Comparison of ENCODE assay signal across 9 cellular contexts in the genomic region with DNA sequence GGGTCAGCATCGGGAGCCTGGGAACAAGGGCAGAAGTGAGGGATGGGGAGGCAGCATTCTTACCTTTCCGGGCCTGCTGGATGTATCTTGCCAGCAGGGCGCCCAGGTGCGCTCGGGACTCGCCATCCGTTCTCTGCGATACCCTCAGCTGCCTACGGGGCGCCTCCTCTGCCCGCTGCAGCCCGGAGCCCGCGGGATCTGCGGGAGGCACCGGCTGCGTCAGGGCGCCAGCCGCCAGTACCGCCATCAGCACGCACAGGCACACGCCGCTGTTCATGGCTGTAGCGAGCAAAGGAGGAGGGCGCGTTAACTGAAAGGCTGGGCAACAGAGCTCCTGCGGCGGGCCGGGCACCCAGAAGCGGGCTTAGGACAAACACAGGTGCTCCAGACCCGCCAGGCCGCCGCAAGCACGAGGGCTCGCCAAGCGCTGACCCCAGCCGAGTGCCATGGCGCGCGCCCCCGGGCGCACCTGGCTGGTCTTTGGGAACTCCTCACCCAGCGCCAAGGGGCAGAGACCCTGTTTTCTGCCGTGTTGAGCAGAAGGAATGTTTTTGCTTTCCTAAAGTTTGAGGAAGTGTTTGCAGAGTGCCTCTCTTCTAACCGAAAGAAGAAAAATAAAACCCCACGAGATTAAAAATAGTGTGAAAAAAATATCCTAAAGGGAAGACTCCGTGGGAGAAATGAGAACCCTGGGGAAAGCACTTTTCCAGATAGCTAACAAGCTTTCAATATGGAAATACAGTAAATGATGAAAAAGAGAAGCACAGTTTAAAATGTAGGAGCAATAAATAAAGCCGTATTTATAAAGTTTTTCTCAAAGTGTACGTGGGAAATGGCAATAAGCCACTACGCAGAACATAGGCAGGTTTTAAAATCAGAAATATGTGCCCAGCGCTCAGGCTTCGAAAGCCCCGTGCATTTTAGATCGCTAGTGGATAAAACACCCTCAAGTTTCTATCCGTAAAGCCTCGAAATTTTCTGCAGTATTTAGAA. TPM values are rescaled to one million over a fixed set of nuclear protein-coding genes. Genes with fewer than 3 reads are reported as not detected.
DNase-seq lines count a peak whose midpoint lies in the region; ATAC-seq, FAIRE-seq and TF ChIP-seq lines count a peak whose summit lies in the region.
"Had no signal": no experiment of that assay in that cellular context is flagged by ENCODE, and none has a peak within 500 bp of the region (broad histone marks: within the 10 kb centered on the region; RNA-seq: fewer than 3 reads in every experiment).

No MANE protein-coding gene starts in this region.

- TF ChIP-seq POLR2A in right lobe of liver (IDR thresholded peaks at IDR 0.05): no peak
- no peak for TF ChIP-seq POLR2A in HepG2 (IDR thresholded peaks at IDR 0.05; ENCODE audit: insufficient read depth in 1 of 2, low read depth in 2 of 2, low read length in 2 of 2)
- no peak for TF ChIP-seq POLR2A in upper lobe of left lung (IDR thresholded peaks at IDR 0.05)

- WGBS in right lobe of liver (ENCODE audit: insufficient coverage, low coverage, low lambda C conversion rate, missing lambda C conversion rate): 11% methylated on average over 35 of the region's 56 CpGs
- WGBS in HepG2 (ENCODE audit: low lambda C conversion rate): 69% methylated on average over 22 of the region's 56 CpGs
- WGBS in upper lobe of left lung, 2 donors: 14 to 35% methylated on average over 13 to 47 of the region's 56 CpGs

- no peaks in the 10 kb centered on the region for H3K9me3 Mint-ChIP-seq in activated naive CD4-positive, alpha-beta T cell treated with anti-CD3 and anti-CD28 coated beads, Interleukin-2, amount 50 U/mL, for 24 hours

- H3K9me2 ChIP-seq in Karpas-422 (replicated peaks; ENCODE audit: insufficient read depth, low read length): no peaks in the 10 kb centered on the region

- H3K4me1 ChIP-seq in right lobe of liver (no peaks in the 10 kb centered on the region), HepG2 (ENCODE audit: insufficient read depth, low read length) (no peaks in the 10 kb centered on the region), upper lobe of left lung (peaks cover 8 to 28% (median 14%) of the 10 kb centered on the region in 4 donors), Karpas-422 (ENCODE audit: low read length) (no peaks in the 10 kb centered on the region)

- BruUV-seq in HepG2 (replicated peaks; lab: Mats Ljungman, UMichigan): no TSS peak

- no peaks in the 10 kb centered on the region for H3K36me3 ChIP-seq in right lobe of liver
- H3K36me3 ChIP-seq in HepG2 (replicated peaks in 1 of 2; ENCODE audit: control insufficient read depth in 1 of 2, insufficient read depth in 2 of 2, low read length in 2 of 2): no peaks in the 10 kb centered on the region
- no peaks in the 10 kb centered on the region for H3K36me3 ChIP-seq in upper lobe of left lung
- no peaks in the 10 kb centered on the region for H3K36me3 ChIP-seq in Karpas-422 (ENCODE audit: insufficient read depth, low read length)

- H3K4me3 Mint-ChIP-seq in activated naive CD4-positive, alpha-beta T cell treated with anti-CD3 and anti-CD28 coated beads, Interleukin-2, amount 50 U/mL, for 24 hours: peak overlapping the region; percentile 61

- intact Hi-C loops in right lobe of liver (cut with DNase I): loop anchor here in 1 of 2 donors (10.0 kb wide), 1 partner anchor 171 kb away; no protein-coding TSS in a partner anchor
- intact Hi-C loops in HepG2 (cut with micrococcal nuclease; ENCODE audit: unreplicated experiment): no loop called here

- peaks cover 12 to 15% of the 10 kb centered on the region in 2 donors for H3K27me3 ChIP-seq in right lobe of liver
- peaks cover 2 to 3% of the 10 kb centered on the region in 2 experiments; a peak in 3 of 5 replicates for H3K27me3 ChIP-seq in HepG2 (ENCODE audit: control insufficient read depth in 1 of 2, insufficient read depth in 2 of 2, low read length in 2 of 2)
- peaks cover 0 to 30% (median 11%) of the 10 kb centered on the region in 4 donors for H3K27me3 ChIP-seq in upper lobe of left lung
- no peaks in the 10 kb centered on the region for H3K27me3 ChIP-seq in Karpas-422 (ENCODE audit: low read length)

- H4K20me1 ChIP-seq in HepG2 (ENCODE audit: insufficient read depth, low read length) (no peaks in the 10 kb centered on the region), Karpas-422 (ENCODE audit: insufficient read depth, low read depth, low read length) (no peaks in the 10 kb centered on the region)

- no peaks in the 10 kb centered on the region for H3K79me2 ChIP-seq in HepG2 (ENCODE audit: insufficient read depth, low read length)
- no peaks in the 10 kb centered on the region for H3K79me2 ChIP-seq in Karpas-422 (ENCODE audit: low read length)

- no peak for TF ChIP-seq RAD21 in HepG2 (CRISPR knock-in tag; IDR thresholded peaks at IDR 0.05)

- H3K9ac ChIP-seq in HepG2 (ENCODE audit: insufficient read depth, low read depth, low read length) (no peak overlapping the region), Karpas-422 (ENCODE audit: low read length) (no peak overlapping the region)

- H3K27me3 Mint-ChIP-seq in activated naive CD4-positive, alpha-beta T cell treated with anti-CD3 and anti-CD28 coated beads, Interleukin-2, amount 50 U/mL, for 24 hours: peaks cover 39% of the 10 kb centered on the region

- ATAC-seq in right lobe of liver: peak in 3 of 4 donors; percentile 22 to 49 (median 23)
- no peak for ATAC-seq in HepG2
- peak in 1 of 2 donors; percentile 30 for ATAC-seq in upper lobe of left lung (ENCODE audit: low FRiP score in 2 of 2)
- ATAC-seq in GM19467 (IDR thresholded peaks at IDR 0.05; ENCODE audit: unreplicated experiment): no peak
- ATAC-seq: body of pancreas had no signal

- no peak overlapping the region for H3K4me3 ChIP-seq in right lobe of liver
- no peak overlapping the region for H3K4me3 ChIP-seq in HepG2 (replicated peaks in 1 of 3; ENCODE audit: insufficient read depth in 1 of 3, low read depth in 2 of 3, low read length in 3 of 3)
- peak overlapping the region in 3 of 4 donors; percentile 12 to 24 (median 20) for H3K4me3 ChIP-seq in upper lobe of left lung
- H3K4me3 ChIP-seq in Karpas-422 (ENCODE audit: low read length): no peak overlapping the region
- H3K4me3 ChIP-seq: body of pancreas had no signal

- POLR2A ChIA-PET in HepG2 (lab: Yijun Ruan, JAX): no interaction called here

- no peak for DNase-seq in right lobe of liver
- DNase-seq in HepG2 (ENCODE audit: low spot score): no peak
- DNase-seq in left kidney (ENCODE audit: low read depth, low spot score): peak; percentile 59
- peak in 1 of 2 donors; percentile 83 for DNase-seq in upper lobe of left lung
- no peak for DNase-seq in Karpas-422
- no peak for DNase-seq in AG08395 (ENCODE audit: low spot score)

- in situ Hi-C loops in HepG2 (cut with HindIII; ENCODE audit: extremely low pct_ligation_motif_present, low pct_unique_long_range_greater_than_20kb): no loop called here

- no peak overlapping the region for H3K27ac Mint-ChIP-seq in activated naive CD4-positive, alpha-beta T cell treated with anti-CD3 and anti-CD28 coated beads, Interleukin-2, amount 50 U/mL, for 24 hours

- CTCF ChIA-PET in HepG2 (lab: Yijun Ruan, JAX; ENCODE audit: low intra/inter-chr PET ratio, low total read pairs): no interaction called here

- peaks cover 1% of the 10 kb centered on the region for H3K36me3 Mint-ChIP-seq in activated naive CD4-positive, alpha-beta T cell treated with anti-CD3 and anti-CD28 coated beads, Interleukin-2, amount 50 U/mL, for 24 hours

- TF ChIP-seq CTCF in right lobe of liver (IDR thresholded peaks at IDR 0.05) (no peak), HepG2 (CRISPR knock-in tag; IDR thresholded peaks at IDR 0.05) (no peak), upper lobe of left lung (IDR thresholded peaks at IDR 0.05) (peak in 1 of 6 experiments; percentile 34)

- H3K4me2 ChIP-seq in HepG2 (ENCODE audit: low read depth, low read length) (no peak overlapping the region), Karpas-422 (ENCODE audit: low read depth, low read length, poor library complexity, severe bottlenecking) (no peak overlapping the region)

- no peaks in the 10 kb centered on the region for H3K9me3 ChIP-seq in right lobe of liver
- no peaks in the 10 kb centered on the region for H3K9me3 ChIP-seq in HepG2 (ENCODE audit: low read length)
- no peaks in the 10 kb centered on the region for H3K9me3 ChIP-seq in upper lobe of left lung
- no peaks in the 10 kb centered on the region for H3K9me3 ChIP-seq in Karpas-422 (ENCODE audit: low read length)
- H3K9me3 ChIP-seq: body of pancreas had no signal

- peaks cover 10% of the 10 kb centered on the region for H3K4me1 Mint-ChIP-seq in activated naive CD4-positive, alpha-beta T cell treated with anti-CD3 and anti-CD28 coated beads, Interleukin-2, amount 50 U/mL, for 24 hours

- TF ChIP-seq EP300 in HepG2 (IDR thresholded peaks at IDR 0.05; ENCODE audit: low read depth in 2 of 2, low read length in 2 of 2): no peak
- TF ChIP-seq EP300 in HepG2 (CRISPR knock-in tag; IDR thresholded peaks at IDR 0.05; ENCODE audit: borderline replicate concordance): no peak
- TF ChIP-seq EP300 in upper lobe of left lung (IDR thresholded peaks at IDR 0.05): no peak

- H2AFZ ChIP-seq in HepG2 (ENCODE audit: low read length) (no peak overlapping the region), Karpas-422 (ENCODE audit: low read length) (no peak overlapping the region)

- no peak overlapping the region for H3K27ac ChIP-seq in right lobe of liver
- H3K27ac ChIP-seq in HepG2 (ENCODE audit: extremely low read length, insufficient read depth, low read length): no peak overlapping the region
- H3K27ac ChIP-seq in upper lobe of left lung: no peak overlapping the region
- H3K27ac ChIP-seq in Karpas-422 (ENCODE audit: low read length): no peak overlapping the region
- H3K27ac ChIP-seq: body of pancreas had no signal

- FAIRE-seq in HepG2 (lab: Jason Lieb, UNC): no peak

RNA-seq across cellular contexts. Expression of a gene that starts 2.3 kb away (rescaled TPM):
- total RNA-seq in right lobe of liver (not detected), HepG2 (2016; rRNA removed; fragmentation: Illumina TruSeq; extraction: Trizol) (not detected in 2 replicates), upper lobe of left lung (1 to 10 TPM in 3 of 6 donors, not detected in 3; 2.0 to 7.3 (median 3.3) TPM)
- not detected in 2 replicates for total RNA-seq in HepG2 (2016; cell fraction: cytosol; rRNA removed; fragmentation: Illumina TruSeq; extraction: Trizol; ENCODE audit: low read depth)
- total RNA-seq in HepG2 (2016; cell fraction: insoluble cytoplasmic fraction; rRNA removed; fragmentation: Illumina TruSeq; extraction: Trizol): not detected in 2 replicates
- total RNA-seq in HepG2 (2016; cell fraction: membrane; rRNA removed; fragmentation: Illumina TruSeq; extraction: Trizol): not detected in 2 replicates
- not detected in 2 replicates for total RNA-seq in HepG2 (2016; cell fraction: nucleus; rRNA removed; fragmentation: Illumina TruSeq; extraction: Trizol)
- not detected in 2 replicates for polyA plus RNA-seq in HepG2 (2011; rRNA removed)
- polyA plus RNA-seq in HepG2 (2011; cell fraction: cytosol; rRNA removed): not detected in 2 replicates
- not detected in 2 replicates for polyA plus RNA-seq in HepG2 (2011; cell fraction: nucleus; rRNA removed)
- polyA plus RNA-seq in HepG2 (2012): not detected in 2 replicates
- not detected in 2 replicates for polyA plus RNA-seq in HepG2 (2016; cell fraction: cytosol; fragmentation: Illumina TruSeq; extraction: Trizol; ENCODE audit: low read depth)
- not detected in 2 replicates for polyA plus RNA-seq in HepG2 (2016; cell fraction: insoluble cytoplasmic fraction; fragmentation: Illumina TruSeq; extraction: Trizol; ENCODE audit: low read depth)
- not detected in 2 replicates for polyA plus RNA-seq in HepG2 (2016; cell fraction: membrane; fragmentation: Illumina TruSeq; extraction: Trizol; ENCODE audit: low read depth)
- not detected in 2 replicates for polyA plus RNA-seq in HepG2 (2016; cell fraction: nucleus; fragmentation: Illumina TruSeq; extraction: Trizol; ENCODE audit: insufficient read depth, low read depth)
- polyA minus RNA-seq in HepG2 (2011; rRNA and poly(A)+ RNA removed; ENCODE audit: low replicate concordance): not detected in 2 replicates
- not detected in 2 replicates for polyA minus RNA-seq in HepG2 (2011; cell fraction: cytosol; rRNA and poly(A)+ RNA removed)
- not detected in 2 replicates for polyA minus RNA-seq in HepG2 (2011; cell fraction: nucleus; rRNA and poly(A)+ RNA removed)
- total RNA-seq in Karpas-422 (2014; rRNA removed; shearing (Covaris generic); ENCODE audit: low replicate concordance): not detected in 2 replicates
- total RNA-seq: body of pancreas had no signal

Comparison
In these comparisons a context has a peak if more than half of its experiments do, and no peak if none do; other contexts are left out.
1. ATAC-seq: peak in right lobe of liver (3 of 4); none in HepG2 (single experiment) and GM19467 (single experiment).
2. H3K4me3 ChIP-seq: peak in upper lobe of left lung (3 of 4); none in right lobe of liver (0 of 3), HepG2 (0 of 3) and Karpas-422 (single experiment).